Comparison of ENCODE assay signal across 9 cellular contexts in the genomic region with DNA sequence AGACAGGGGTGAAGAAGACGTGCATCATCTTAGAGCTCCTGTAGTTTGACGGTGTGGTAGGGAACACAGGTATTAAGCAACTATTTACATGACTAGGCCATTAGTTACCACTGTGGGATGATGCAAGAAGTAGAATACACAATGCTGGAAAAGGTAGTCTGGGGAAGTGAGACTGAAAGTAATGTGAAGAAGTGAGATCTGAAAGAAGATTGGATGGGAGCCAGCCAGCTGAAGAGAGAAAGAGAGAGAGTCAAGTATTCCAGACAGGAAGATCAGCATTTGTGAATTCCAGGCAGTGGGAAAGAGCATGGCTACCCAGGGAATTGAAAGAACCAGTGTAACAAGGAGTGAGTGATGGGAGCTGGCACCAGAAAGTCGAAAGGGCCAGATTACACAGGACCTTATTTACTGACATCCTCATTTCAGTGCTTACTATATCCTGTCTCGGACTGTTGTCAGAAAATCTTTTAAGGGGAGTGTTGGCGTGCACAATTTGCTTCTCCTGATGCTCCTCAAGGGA. TPM values are rescaled to one million over a fixed set of nuclear protein-coding genes. Genes with fewer than 3 reads are reported as not detected.
A peak's percentile ranks its signal among the peaks of the same experiment; 100 is the strongest.
DNase-seq lines count a peak whose midpoint lies in the region; ATAC-seq, FAIRE-seq and TF ChIP-seq lines count a peak whose summit lies in the region.
"Had no signal": no experiment of that assay in that cellular context is flagged by ENCODE, and none has a peak within 500 bp of the region (broad histone marks: within the 10 kb centered on the region; RNA-seq: fewer than 3 reads in every experiment).

No MANE protein-coding gene starts in this region.

- H3K27me3 ChIP-seq in SU-DHL-6 (ENCODE audit: low read length) (no peaks in the 10 kb centered on the region), SJCRH30 (peaks cover 3% of the 10 kb centered on the region; the same call in 1 of the 2 replicates)

- H3K9me3 ChIP-seq in SU-DHL-6 (ENCODE audit: insufficient read depth, low read length): no peaks in the 10 kb centered on the region
- no peaks in the 10 kb centered on the region for H3K9me3 ChIP-seq in kidney (ENCODE audit: control insufficient read depth in 1 of 2, low read length in 2 of 2)
- no peaks in the 10 kb centered on the region for H3K9me3 ChIP-seq in SJCRH30 (replicated peaks)

- H3K4me1 Mint-ChIP-seq in effector memory CD8-positive, alpha-beta T cell (ENCODE audit: low read depth in 2 of 2): peaks cover 15 to 29% of the 10 kb centered on the region in 2 donors

- H3K4me2 ChIP-seq in SU-DHL-6 (ENCODE audit: low read depth, low read length, poor library complexity, severe bottlenecking): peak overlapping the region; percentile 23

- H3K4me1 ChIP-seq in kidney (ENCODE audit: control insufficient read depth in 1 of 2, insufficient read depth in 1 of 2, low read depth in 1 of 2, low read length in 2 of 2) (peaks cover 0 to 11% of the 10 kb centered on the region in 2 donors), SJCRH30 (no peaks in the 10 kb centered on the region)

- no peaks in the 10 kb centered on the region for H3K36me3 Mint-ChIP-seq in effector memory CD8-positive, alpha-beta T cell (ENCODE audit: insufficient read depth)

- intact Hi-C loops in kidney (cut with DNase I): loop anchor here (5.0 kb wide), 1 partner anchor 57 kb away; no protein-coding TSS in a partner anchor

- no peaks in the 10 kb centered on the region for H3K9me2 ChIP-seq in SU-DHL-6 (replicated peaks; ENCODE audit: insufficient read depth, low read length)

- H3K27ac ChIP-seq in SU-DHL-6 (ENCODE audit: low read depth, low read length) (no peak overlapping the region), kidney (ENCODE audit: low read depth in 2 of 2, low read length in 2 of 2) (peak overlapping the region; percentile 28 to 84), SJCRH30 (no peak overlapping the region)
- H3K27ac ChIP-seq: 22Rv1 had no signal

- no peaks in the 10 kb centered on the region for H4K20me1 ChIP-seq in SU-DHL-6 (ENCODE audit: low read depth, low read length)

- H3K36me3 ChIP-seq in SU-DHL-6 (ENCODE audit: low read length): no peaks in the 10 kb centered on the region
- H3K36me3 ChIP-seq in kidney (ENCODE audit: control insufficient read depth in 1 of 2, insufficient read depth in 2 of 2, low read length in 2 of 2): no peaks in the 10 kb centered on the region
- H3K36me3 ChIP-seq in SJCRH30: no peaks in the 10 kb centered on the region

- H3K4me3 ChIP-seq in SU-DHL-6 (ENCODE audit: insufficient read depth, low read length, poor library complexity, severe bottlenecking) (no peak overlapping the region), kidney (ENCODE audit: low read length in 2 of 2) (peak overlapping the region; percentile 16 to 32), SJCRH30 (no peak overlapping the region)

- TF ChIP-seq CTCF in SU-DHL-6 (IDR thresholded peaks at IDR 0.05; ENCODE audit: insufficient read depth, low read length, poor library complexity, severe bottlenecking) (no peak), kidney (IDR thresholded peaks at IDR 0.05; ENCODE audit: borderline replicate concordance, extremely low read depth, insufficient read depth) (no peak)

- DNase-seq in DMS53 (lab: John Stamatoyannopoulos, UW): peak; percentile 29
- DNase-seq in DMS53 treated with DMSO at 0.1 percent for 48 hours (lab: John Stamatoyannopoulos, UW; ENCODE audit: unreplicated experiment): no peak
- DNase-seq in kidney: no peak
- no peak for DNase-seq in effector memory CD8-positive, alpha-beta T cell
- no peak for DNase-seq in NCI-H1694 treated with DMSO at 0.1 percent for 48 hours (lab: John Stamatoyannopoulos, UW)
- DNase-seq in SJCRH30: no peak

- H3K9ac ChIP-seq in SU-DHL-6 (ENCODE audit: low read length): no peak overlapping the region
- no peak overlapping the region for H3K9ac ChIP-seq in kidney (ENCODE audit: low read length in 2 of 2)

- H3K27ac Mint-ChIP-seq in effector memory CD8-positive, alpha-beta T cell: no peak overlapping the region

- H2AFZ ChIP-seq in SU-DHL-6 (ENCODE audit: low read depth, low read length, severe bottlenecking): no peak overlapping the region

- no peaks in the 10 kb centered on the region for H3F3A ChIP-seq in SU-DHL-6 (ENCODE audit: insufficient read depth)

- FAIRE-seq in kidney (lab: Jason Lieb, UNC): no peak

- H3K9me3 Mint-ChIP-seq in effector memory CD8-positive, alpha-beta T cell: peaks cover 0 to 5% of the 10 kb centered on the region in 2 donors

- H3K4me3 Mint-ChIP-seq in effector memory CD8-positive, alpha-beta T cell: no peak overlapping the region

- no peaks in the 10 kb centered on the region for H3K79me2 ChIP-seq in SU-DHL-6 (ENCODE audit: insufficient read depth, low read length)

- no peaks in the 10 kb centered on the region for H3K27me3 Mint-ChIP-seq in effector memory CD8-positive, alpha-beta T cell

- ATAC-seq in HG03175 (IDR thresholded peaks at IDR 0.05; ENCODE audit: unreplicated experiment): peak; percentile 67
- ATAC-seq in effector memory CD8-positive, alpha-beta T cell (replicated peaks): no peak

RNA-seq across cellular contexts. Expression of a gene that starts 4.0 kb away (rescaled TPM):
- total RNA-seq in kidney: 0.35 TPM
- 0.19 TPM for polyA plus RNA-seq in kidney (ENCODE audit: insufficient read depth, low read depth, low replicate concordance)
- 0.08 TPM in 1 of 2 replicates, not detected in the other for total RNA-seq in SJCRH30 (2014; rRNA removed; shearing (Covaris generic))

RNA-seq across cellular contexts. Expression of a gene that starts 11.4 kb away (rescaled TPM):
- 21.6 TPM for total RNA-seq in kidney
- polyA plus RNA-seq in kidney (ENCODE audit: insufficient read depth, low read depth, low replicate concordance): 9.0 TPM
- 4.9 and 5.3 TPM in 2 replicates for total RNA-seq in SJCRH30 (2014; rRNA removed; shearing (Covaris generic))

Comparison
In these comparisons a context has a peak if more than half of its experiments do, and no peak if none do; other contexts are left out.
1. H3K27ac ChIP-seq: peak in kidney (2 of 2); none in SU-DHL-6 (single experiment) and SJCRH30 (single experiment).
2. H3K4me3 ChIP-seq: peak in kidney (2 of 2); none in SU-DHL-6 (single experiment) and SJCRH30 (single experiment).